Comparison of ENCODE assay signal across 8 cellular contexts in the genomic region with DNA sequence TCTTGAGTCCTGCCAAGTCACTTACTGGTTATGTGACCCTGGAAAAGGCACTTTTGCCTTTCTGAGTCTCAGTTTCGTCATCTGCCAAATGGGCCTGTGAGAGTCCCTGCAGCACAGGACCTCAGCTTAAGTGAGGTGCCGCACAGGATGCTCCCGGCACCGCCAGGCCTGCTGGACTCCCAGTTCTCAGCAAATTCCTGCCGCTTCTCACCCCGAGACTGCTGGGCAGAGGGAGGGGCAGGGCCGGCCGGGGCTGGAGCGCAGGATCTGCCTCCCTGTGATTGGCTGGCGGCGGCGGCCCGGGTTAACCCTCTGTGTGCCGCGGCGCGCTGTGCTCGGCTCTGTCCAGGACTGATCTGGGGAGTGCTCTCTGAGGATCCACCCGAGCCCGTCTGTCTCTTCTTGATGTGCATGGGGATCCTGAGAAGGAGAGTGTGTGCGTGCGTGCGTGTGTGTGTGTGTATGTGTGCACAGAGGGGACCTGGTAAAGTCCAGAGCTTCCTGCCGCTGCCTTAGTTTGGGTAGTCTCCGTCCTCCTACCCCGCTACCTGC.
DNase-seq lines count a peak whose midpoint lies in the region; ATAC-seq lines count a peak whose summit lies in the region.

No MANE protein-coding gene starts in this region.

- DNase-seq in CD1c-positive myeloid dendritic cell (ENCODE audit: extremely low spot score), result peak; percentile 31
- peak; percentile 53 for DNase-seq in NCI-H748 (lab: John Stamatoyannopoulos, UW; ENCODE audit: unreplicated experiment)
- peak; percentile 88 for DNase-seq in astrocyte of the hippocampus (ENCODE audit: low read depth, low spot score)
- DNase-seq in hypothalamus (lab: John Stamatoyannopoulos, UW), result peak in 39 of 51 donors; percentile 6 to 67 (median 40)
- DNase-seq in retina, result peak; percentile 86
- no peak for DNase-seq in NCI-H128 (lab: John Stamatoyannopoulos, UW; ENCODE audit: unreplicated experiment)

- peak; percentile 14 for ATAC-seq in GM19455 (IDR thresholded peaks at IDR 0.05; ENCODE audit: unreplicated experiment)
- ATAC-seq in HG02938 (IDR thresholded peaks at IDR 0.05; ENCODE audit: unreplicated experiment), result no peak
